ENCODE assay signal across 8 cellular contexts in genomic region chr9:36995927-36996471, GRCh38. TPM values are rescaled to one million over a fixed set of nuclear protein-coding genes. Genes with fewer than 3 reads are reported as not detected.
DNase-seq lines count a peak whose midpoint lies in the region; ATAC-seq lines count a peak whose summit lies in the region.

No MANE protein-coding gene starts in this region.

- no peak overlapping the region for H3K4me3 ChIP-seq in mesendoderm (ENCODE audit: low read length)

- H3K4me1 ChIP-seq in mesendoderm (ENCODE audit: control insufficient read depth, low read depth, low read length) = no peaks in the 10 kb centered on the region

- no peak overlapping the region for H2BK15ac ChIP-seq in mesendoderm (replicated peaks; ENCODE audit: low read depth)

- H3K79me2 ChIP-seq in mesendoderm (ENCODE audit: control insufficient read depth, insufficient read depth, low read length) = no peaks in the 10 kb centered on the region

- peak overlapping the region; percentile 4 for H3K4me2 ChIP-seq in mesendoderm (ENCODE audit: low read length)

- H3K9ac ChIP-seq in mesendoderm (ENCODE audit: low read length) = no peak overlapping the region

- H3K18ac ChIP-seq in mesendoderm (ENCODE audit: low read length) = no peak overlapping the region

- ATAC-seq in HG02852 (IDR thresholded peaks at IDR 0.05; ENCODE audit: unreplicated experiment) (peak; percentile 26), GM19397 (IDR thresholded peaks at IDR 0.05; ENCODE audit: unreplicated experiment) (no peak)
- peak; percentile 68 for ATAC-seq in stimulated activated effector memory CD8-positive, alpha-beta T cell treated with anti-CD3 and anti-CD28 coated beads, Interleukin-12 subunit alpha, Interleukin-12 subunit beta, amount 100 ng/mL, for 72 hours

- H3K36me3 ChIP-seq in mesendoderm (ENCODE audit: control insufficient read depth, insufficient read depth, low read length) = no peaks in the 10 kb centered on the region

- peak; percentile 89 for DNase-seq in ELF-1 (ENCODE audit: low read depth, low spot score)
- DNase-seq in NCI-H345 treated with DMSO at 0.1 percent for 48 hours (lab: John Stamatoyannopoulos, UW; ENCODE audit: unreplicated experiment) = peak; percentile 26
- DNase-seq in activated CD4-positive, CD25-positive, alpha-beta regulatory T cell treated with anti-CD3 and anti-CD28 coated beads, Interleukin-2, amount 50 U/mL, for 72 hours = peak; percentile 49
- DNase-seq in dermis microvascular lymphatic vessel endothelial cell (ENCODE audit: low read depth in 2 of 2) = peak; percentile 29 to 74
- DNase-seq in mesendoderm = peak; percentile 89
- DNase-seq in stimulated activated effector memory CD8-positive, alpha-beta T cell treated with anti-CD3 and anti-CD28 coated beads, Interleukin-12 subunit alpha, Interleukin-12 subunit beta, amount 100 ng/mL, for 72 hours (ENCODE audit: low spot score in 2 of 2) = peak; percentile 30 to 69

- H3K27ac ChIP-seq in mesendoderm (ENCODE audit: low read depth, low read length) = no peak overlapping the region

- no peak overlapping the region for H2BK120ac ChIP-seq in mesendoderm (ENCODE audit: low read depth, low read length)

- H3K56ac ChIP-seq in mesendoderm (ENCODE audit: low read length) = peak overlapping the region; percentile 28

- no peak overlapping the region for H2AK5ac ChIP-seq in mesendoderm (ENCODE audit: low read length)

- H3K79me1 ChIP-seq in mesendoderm (ENCODE audit: low read length) = no peaks in the 10 kb centered on the region

- peaks cover 8% of the 10 kb centered on the region for H3K9me3 Mint-ChIP-seq in stimulated activated effector memory CD8-positive, alpha-beta T cell treated with anti-CD3 and anti-CD28 coated beads, Interleukin-12 subunit alpha, Interleukin-12 subunit beta, amount 100 ng/mL, for 72 hours

- no peak overlapping the region for H3K27ac Mint-ChIP-seq in stimulated activated effector memory CD8-positive, alpha-beta T cell treated with anti-CD3 and anti-CD28 coated beads, Interleukin-12 subunit alpha, Interleukin-12 subunit beta, amount 100 ng/mL, for 72 hours

- H3K23ac ChIP-seq in mesendoderm (ENCODE audit: low read length) = no peak overlapping the region

- H3K36me3 Mint-ChIP-seq in stimulated activated effector memory CD8-positive, alpha-beta T cell treated with anti-CD3 and anti-CD28 coated beads, Interleukin-12 subunit alpha, Interleukin-12 subunit beta, amount 100 ng/mL, for 72 hours = no peaks in the 10 kb centered on the region

- H2BK5ac ChIP-seq in mesendoderm (ENCODE audit: low read length) = no peak overlapping the region

- no peaks in the 10 kb centered on the region for H3K27me3 ChIP-seq in mesendoderm (ENCODE audit: insufficient read depth, low read length, poor library complexity)

- no peak overlapping the region for H4K5ac ChIP-seq in mesendoderm (ENCODE audit: low read length)

- H4K8ac ChIP-seq in mesendoderm (ENCODE audit: low read depth, low read length) = no peak overlapping the region

- no peak overlapping the region for H3K4ac ChIP-seq in mesendoderm (ENCODE audit: low read depth, low read length)

- H3K4me3 Mint-ChIP-seq in stimulated activated effector memory CD8-positive, alpha-beta T cell treated with anti-CD3 and anti-CD28 coated beads, Interleukin-12 subunit alpha, Interleukin-12 subunit beta, amount 100 ng/mL, for 72 hours = peak overlapping the region; percentile 29

- H3K4me1 Mint-ChIP-seq in stimulated activated effector memory CD8-positive, alpha-beta T cell treated with anti-CD3 and anti-CD28 coated beads, Interleukin-12 subunit alpha, Interleukin-12 subunit beta, amount 100 ng/mL, for 72 hours = peaks cover 11% of the 10 kb centered on the region

- WGBS in mesendoderm (ENCODE audit: extremely low coverage, insufficient coverage, low lambda C conversion rate) = no CpG with 5 or more reads among the region's 15 CpGs

RNA-seq across cellular contexts. Expression of gene PAX5, which starts 38.1 kb away (rescaled TPM):
- total RNA-seq in dermis microvascular lymphatic vessel endothelial cell = not detected in 2 replicates
- polyA plus RNA-seq in mesendoderm (2013, experiment 1 of 2) = 0.06 TPM
- 0.08 TPM for polyA plus RNA-seq in mesendoderm (2013, experiment 2 of 2)

Comparison
In these comparisons a context has a peak if more than half of its experiments do, and no peak if none do; other contexts are left out.
1. DNase-seq: peak in every context shown above with its lines; median percentile 89 in ELF-1; 89 in mesendoderm; 52 in dermis microvascular lymphatic vessel endothelial cell; 50 in stimulated activated effector memory CD8-positive, alpha-beta T cell treated with anti-CD3 and anti-CD28 coated beads, Interleukin-12 subunit alpha, Interleukin-12 subunit beta, amount 100 ng/mL, for 72 hours; 49 in activated CD4-positive, CD25-positive, alpha-beta regulatory T cell treated with anti-CD3 and anti-CD28 coated beads, Interleukin-2, amount 50 U/mL, for 72 hours; 26 in NCI-H345 treated with DMSO at 0.1 percent for 48 hours.